17 cellular contexts compared by ENCODE assay signal in genomic region chr3:183896610-183897009, GRCh38.
"Had no signal": no experiment of that assay in that cellular context is flagged by ENCODE, and none has a peak within 500 bp of the region (broad histone marks: within the 10 kb centered on the region; RNA-seq: fewer than 3 reads in every experiment).

No MANE protein-coding gene starts in this region.

- H3K4me3 Mint-ChIP-seq: activated CD4-positive, alpha-beta memory T cell treated with anti-CD3 and anti-CD28 coated beads for 36 hours; activated CD4-positive, alpha-beta T cell treated with anti-CD3 and anti-CD28 coated beads for 36 hours; activated naive CD8-positive, alpha-beta T cell; dendritic cell treated with granulocyte-macrophage colony-stimulating factor and Interleukin-4, amounts not matched to agents 40 ng/mL and 50 ng/mL, for 4 days; naive B cell; neural progenitor cell; stimulated activated naive CD8-positive, alpha-beta T cell treated with anti-CD3 and anti-CD28 coated beads, Interleukin-15, Interleukin-2, amounts not matched to agents 100 ng/mL and 50 ng/mL, for 24 hours had no signal

- ATAC-seq: activated CD4-positive, alpha-beta T cell treated with anti-CD3 and anti-CD28 coated beads for 36 hours; gastroesophageal sphincter; mucosa of descending colon had no signal

- H3K27ac Mint-ChIP-seq: activated CD4-positive, alpha-beta memory T cell treated with anti-CD3 and anti-CD28 coated beads for 36 hours; activated CD4-positive, alpha-beta T cell treated with anti-CD3 and anti-CD28 coated beads for 36 hours; activated naive CD8-positive, alpha-beta T cell; dendritic cell treated with granulocyte-macrophage colony-stimulating factor and Interleukin-4, amounts not matched to agents 40 ng/mL and 50 ng/mL, for 4 days; naive B cell; neural progenitor cell; progenitor cell of endocrine pancreas; stimulated activated naive CD8-positive, alpha-beta T cell treated with anti-CD3 and anti-CD28 coated beads, Interleukin-15, Interleukin-2, amounts not matched to agents 100 ng/mL and 50 ng/mL, for 24 hours had no signal

- H3K36me3 Mint-ChIP-seq: activated CD4-positive, alpha-beta memory T cell treated with anti-CD3 and anti-CD28 coated beads for 36 hours; activated naive CD8-positive, alpha-beta T cell; neural progenitor cell had no signal

- DNase-seq: activated CD4-positive, alpha-beta memory T cell treated with anti-CD3 and anti-CD28 coated beads for 36 hours; activated CD4-positive, alpha-beta T cell treated with anti-CD3 and anti-CD28 coated beads for 36 hours; activated T-cell treated with anti-CD3 and anti-CD28 coated beads for 4 hours; amniotic stem cell; effector CD8-positive, alpha-beta T cell; heart right ventricle; mesenchymal stem cell; mucosa of descending colon; naive B cell; stimulated activated CD4-positive, alpha-beta T cell treated with anti-CD3 and anti-CD28 coated beads, Interleukin-2, amount 100 ng/mL, for 24 hours; T1000 had no signal

- H3K4me1 Mint-ChIP-seq: activated CD4-positive, alpha-beta T cell treated with anti-CD3 and anti-CD28 coated beads for 36 hours; neural progenitor cell had no signal

- H3K9me3 Mint-ChIP-seq: dendritic cell treated with granulocyte-macrophage colony-stimulating factor and Interleukin-4, amounts not matched to agents 40 ng/mL and 50 ng/mL, for 4 days; neural progenitor cell; stimulated activated naive CD8-positive, alpha-beta T cell treated with anti-CD3 and anti-CD28 coated beads, Interleukin-15, Interleukin-2, amounts not matched to agents 100 ng/mL and 50 ng/mL, for 24 hours had no signal
